ENCODE assay signal across 12 cellular contexts in the genomic region with DNA sequence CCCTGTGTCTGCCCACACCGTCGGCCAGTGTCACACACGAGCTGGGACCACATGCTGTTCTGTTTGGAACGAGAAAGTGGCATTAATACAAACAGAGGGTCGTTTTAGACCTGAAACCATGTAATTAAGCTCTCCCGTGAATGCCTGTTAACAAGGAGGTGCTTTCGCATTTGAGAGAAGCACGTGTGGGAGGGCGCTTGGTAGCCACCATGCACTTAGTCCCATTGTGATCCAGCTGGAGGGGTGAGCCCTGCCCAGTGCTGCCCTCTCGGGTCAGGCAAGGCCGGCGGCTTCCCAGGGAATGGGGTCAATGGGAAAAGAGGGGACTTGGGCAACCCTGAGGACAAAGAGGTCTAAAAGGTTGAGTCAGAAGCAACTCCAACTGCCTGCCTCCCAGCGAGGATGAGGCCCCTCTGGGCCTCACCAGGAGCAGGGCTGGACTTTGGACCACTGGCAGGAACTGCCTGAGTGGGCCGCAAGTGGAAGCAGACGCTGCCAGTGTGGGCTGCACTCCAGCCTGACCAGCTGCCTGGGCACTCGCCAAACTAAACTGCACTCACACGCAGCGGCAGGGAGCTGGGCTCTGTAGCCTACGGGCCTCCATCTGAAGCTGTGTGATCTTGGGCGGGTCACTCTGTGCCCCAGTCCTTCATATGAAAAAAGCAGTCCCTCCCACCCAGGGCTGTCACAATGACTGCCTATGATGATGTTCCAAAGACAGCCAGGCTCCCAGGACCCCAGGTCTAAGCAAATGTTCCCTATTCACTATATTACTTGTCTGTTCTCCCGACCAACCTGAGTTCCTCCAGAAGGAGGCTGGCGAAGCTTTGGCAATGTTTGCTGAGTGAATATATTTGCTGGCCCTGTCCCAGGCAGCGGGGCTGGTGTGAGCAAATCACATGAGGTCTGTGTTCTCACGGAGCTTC.
DNase-seq lines count a peak whose midpoint lies in the region; ATAC-seq and TF ChIP-seq lines count a peak whose summit lies in the region.
"Had no signal": no experiment of that assay in that cellular context is flagged by ENCODE, and none has a peak within 500 bp of the region (broad histone marks: within the 10 kb centered on the region; RNA-seq: fewer than 3 reads in every experiment).

No MANE protein-coding gene starts in this region.

- no peaks in the 10 kb centered on the region for H3K9me3 ChIP-seq in CD8-positive, alpha-beta T cell (ENCODE audit: low read length)
- no peaks in the 10 kb centered on the region for H3K9me3 ChIP-seq in neural progenitor cell (ENCODE audit: low read depth)

- peaks cover 6% of the 10 kb centered on the region for H4K20me1 ChIP-seq in neural progenitor cell (ENCODE audit: low read depth)

- no peaks in the 10 kb centered on the region for H3K4me1 Mint-ChIP-seq in CD8-positive, alpha-beta T cell (ENCODE audit: low read depth)
- peaks cover 13% of the 10 kb centered on the region for H3K4me1 Mint-ChIP-seq in neural progenitor cell

- DNase-seq in CD8-positive, alpha-beta T cell: no peak
- DNase-seq in NCI-H2081 treated with DMSO at 0.1 percent for 48 hours (lab: John Stamatoyannopoulos, UW) (peak; percentile 68), dermis microvascular lymphatic vessel endothelial cell (ENCODE audit: low read depth in 2 of 2) (peak; percentile 15 to 63), neural progenitor cell (ENCODE audit: low spot score) (peak; percentile 52), kidney glomerular epithelial cell (lab: John Stamatoyannopoulos, UW) (no peak)
- DNase-seq in activated CD4-positive, CD25-positive, alpha-beta regulatory T cell treated with anti-CD3 and anti-CD28 coated beads, Interleukin-2, amount 50 U/mL, for 72 hours: no peak
- DNase-seq: DMS153, esophagus squamous epithelium had no signal

- H3K9me3 Mint-ChIP-seq in CD8-positive, alpha-beta T cell: peaks cover 4% of the 10 kb centered on the region
- H3K9me3 Mint-ChIP-seq in neural progenitor cell: peaks cover 13% of the 10 kb centered on the region

- TF ChIP-seq CTCF in CD8-positive, alpha-beta T cell (IDR thresholded peaks at IDR 0.05): no peak
- peak; percentile 22 for TF ChIP-seq CTCF in neural progenitor cell (IDR thresholded peaks at IDR 0.05)

- H3F3A ChIP-seq in neural progenitor cell (ENCODE audit: low read depth): no peaks in the 10 kb centered on the region

- no peaks in the 10 kb centered on the region for H3K4me1 ChIP-seq in CD8-positive, alpha-beta T cell (ENCODE audit: insufficient read depth, low read length)
- H3K4me1 ChIP-seq in neural progenitor cell: peaks cover 13% of the 10 kb centered on the region

- H3K4me3 Mint-ChIP-seq in CD8-positive, alpha-beta T cell: no peak overlapping the region
- no peak overlapping the region for H3K4me3 Mint-ChIP-seq in neural progenitor cell
- H3K4me3 Mint-ChIP-seq: activated naive CD8-positive, alpha-beta T cell had no signal

- H3K4me3 ChIP-seq in CD8-positive, alpha-beta T cell (ENCODE audit: low read depth, low read length): no peak overlapping the region
- no peak overlapping the region for H3K4me3 ChIP-seq in neural progenitor cell
- H3K4me3 ChIP-seq: esophagus squamous epithelium, upper lobe of left lung had no signal

- H3K4me2 ChIP-seq in neural progenitor cell: peak overlapping the region; percentile 8

- H3K27ac ChIP-seq in CD8-positive, alpha-beta T cell (ENCODE audit: low read depth, low read length): no peak overlapping the region
- H3K27ac ChIP-seq in neural progenitor cell: no peak overlapping the region
- H3K27ac ChIP-seq: esophagus squamous epithelium, upper lobe of left lung had no signal

- no peak for ATAC-seq in CD8-positive, alpha-beta T cell
- no peak for ATAC-seq in HG03571 (IDR thresholded peaks at IDR 0.05; ENCODE audit: unreplicated experiment)
- no peak for ATAC-seq in HG03460 (IDR thresholded peaks at IDR 0.05; ENCODE audit: unreplicated experiment)

- peak overlapping the region; percentile 49 for H3K27ac Mint-ChIP-seq in CD8-positive, alpha-beta T cell
- H3K27ac Mint-ChIP-seq in neural progenitor cell: peak overlapping the region; percentile 53
- H3K27ac Mint-ChIP-seq: activated naive CD8-positive, alpha-beta T cell had no signal

- no peak overlapping the region for H2AFZ ChIP-seq in neural progenitor cell (replicated peaks)

- peaks cover 39% of the 10 kb centered on the region for H3K36me3 Mint-ChIP-seq in CD8-positive, alpha-beta T cell
- H3K36me3 Mint-ChIP-seq in neural progenitor cell: peaks cover 15% of the 10 kb centered on the region

- POLR2A ChIA-PET in CD8-positive, alpha-beta T cell (lab: Charles Lee): no interaction called here

- CTCF ChIA-PET in CD8-positive, alpha-beta T cell (lab: Charles Lee): interaction anchor here (0.6 kb wide), 1 partner anchor 9 kb away, joined by 3 read pairs; no protein-coding TSS in a partner anchor

- intact Hi-C loops in CD8-positive, alpha-beta T cell (cut with DNase I, micrococcal nuclease): no loop called here

- no peaks in the 10 kb centered on the region for H3K79me2 ChIP-seq in neural progenitor cell (ENCODE audit: low read depth)

- H3K27me3 Mint-ChIP-seq in CD8-positive, alpha-beta T cell (ENCODE audit: low read depth): no peaks in the 10 kb centered on the region
- H3K27me3 Mint-ChIP-seq in neural progenitor cell (ENCODE audit: insufficient read depth, low read depth): peaks cover 12% of the 10 kb centered on the region
- H3K27me3 Mint-ChIP-seq: activated naive CD8-positive, alpha-beta T cell had no signal

- H3K9ac ChIP-seq in neural progenitor cell: no peak overlapping the region

- no peaks in the 10 kb centered on the region for H3K27me3 ChIP-seq in CD8-positive, alpha-beta T cell (ENCODE audit: insufficient read depth, low read length)
- H3K27me3 ChIP-seq in neural progenitor cell: no peaks in the 10 kb centered on the region
- H3K27me3 ChIP-seq: esophagus squamous epithelium, upper lobe of left lung had no signal

- H3K36me3 ChIP-seq in CD8-positive, alpha-beta T cell (ENCODE audit: insufficient read depth, low read length): peaks cover 5% of the 10 kb centered on the region
- H3K36me3 ChIP-seq in neural progenitor cell: no peaks in the 10 kb centered on the region

Comparison
In these comparisons a context has a peak if more than half of its experiments do, and no peak if none do; other contexts are left out.
1. DNase-seq: peak in NCI-H2081 treated with DMSO at 0.1 percent for 48 hours (single experiment), dermis microvascular lymphatic vessel endothelial cell (2 of 2) and neural progenitor cell (single experiment); none in CD8-positive, alpha-beta T cell (0 of 7), kidney glomerular epithelial cell (single experiment) and activated CD4-positive, CD25-positive, alpha-beta regulatory T cell treated with anti-CD3 and anti-CD28 coated beads, Interleukin-2, amount 50 U/mL, for 72 hours (single experiment).